ENCODE assay signal across 10 cellular contexts in the genomic region with DNA sequence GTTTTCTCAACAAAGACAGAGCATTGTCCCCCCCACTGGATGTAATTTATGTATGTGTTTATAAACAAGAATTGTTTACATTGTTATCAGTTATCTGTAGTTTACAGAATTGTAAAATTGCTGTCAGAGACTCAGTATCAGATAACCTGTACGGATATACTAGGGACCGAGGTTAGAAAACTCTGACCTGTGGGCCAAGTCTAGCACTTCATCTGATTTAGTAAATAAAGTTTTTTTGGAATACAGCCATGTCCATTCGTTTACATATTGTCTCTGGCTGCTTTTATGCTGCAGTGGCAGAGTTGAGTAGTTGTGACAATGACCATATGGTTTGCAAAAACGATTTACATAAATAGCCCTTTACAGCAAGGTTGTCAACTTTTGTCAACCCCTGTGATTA.
"Had no signal": no experiment of that assay in that cellular context is flagged by ENCODE, and none has a peak within 500 bp of the region (broad histone marks: within the 10 kb centered on the region; RNA-seq: fewer than 3 reads in every experiment).

No MANE protein-coding gene starts in this region.

- DNase-seq: activated naive CD4-positive, alpha-beta T cell treated with anti-CD3 and anti-CD28 coated beads, Interleukin-2, amount 50 U/mL, for 16 hours; caudate nucleus; effector CD8-positive, alpha-beta T cell; kidney; right cardiac atrium; stimulated activated CD4-positive, alpha-beta T cell treated with anti-CD3 and anti-CD28 coated beads, Interleukin-1b, Interleukin-23, amount 100 ng/mL, for 48 hours; stimulated activated naive B cell treated with anti-CD40 and anti-IgM and Interleukin-4, amounts not matched to agents 10 μg/mL and 1 μg/mL and 100 μg/mL, for 72 hours had no signal

- ATAC-seq: activated CD4-positive, CD25-positive, alpha-beta regulatory T cell treated with anti-CD3 and anti-CD28 coated beads, Interleukin-2, amount 50 U/mL, for 24 hours; right cardiac atrium; stimulated activated naive B cell treated with anti-CD40 and anti-IgM and Interleukin-4, amounts not matched to agents 10 μg/mL and 1 μg/mL and 100 μg/mL, for 72 hours had no signal

- H3K27me3 ChIP-seq: hepatocyte had no signal

- FAIRE-seq: kidney had no signal

- H3K4me3 ChIP-seq: coronary artery, hepatocyte had no signal

- H3K27ac ChIP-seq: hepatocyte had no signal
